In genomic region chr7:28207486-28208158, GRCh38 we compare ENCODE assay signal across 1 cellular context.
TF ChIP-seq lines count a peak whose summit lies in the region.

No MANE protein-coding gene starts in this region.

TF ChIP-seq in GM23338, 12 proteins besides CTCF, POLR2A, EP300 and RAD21 (continued from another document):
- no peak for TF ChIP-seq ZNF114 (CRISPR knock-in tag; IDR thresholded peaks at IDR 0.05)
